ENCODE assay signal across 9 cellular contexts in genomic region chr12:108833355-108833733, GRCh38. TPM values are rescaled to one million over a fixed set of nuclear protein-coding genes. Genes with fewer than 3 reads are reported as not detected.
DNase-seq lines count a peak whose midpoint lies in the region; ATAC-seq and TF ChIP-seq lines count a peak whose summit lies in the region.
"Had no signal": no experiment of that assay in that cellular context is flagged by ENCODE, and none has a peak within 500 bp of the region (broad histone marks: within the 10 kb centered on the region; RNA-seq: fewer than 3 reads in every experiment).

No MANE protein-coding gene starts in this region.

- H3K9me3 ChIP-seq in adrenal gland (replicated peaks in 1 of 3) = no peaks in the 10 kb centered on the region
- H3K9me3 ChIP-seq in left ventricle myocardium inferior (replicated peaks) = no peaks in the 10 kb centered on the region

- H3K4me3 ChIP-seq in adrenal gland (no peak overlapping the region), left ventricle myocardium inferior (peak overlapping the region; percentile 49), skeletal muscle cell (ENCODE audit: low read depth, low read length) (peak overlapping the region; percentile 4)

- DNase-seq in GM04503 (ENCODE audit: low read depth) (peak; percentile 90), adrenal gland (peak in 1 of 7 donors; percentile 27), left ventricle myocardium inferior (peak; percentile 44), skeletal muscle cell (ENCODE audit: low read depth) (no peak), NCI-H1048 (lab: John Stamatoyannopoulos, UW) (no peak), KG1 (lab: John Stamatoyannopoulos, UW) (no peak), GM19238 (ENCODE audit: insufficient read length, low spot score) (no peak)
- DNase-seq: activated CD4-positive, CD25-positive, alpha-beta regulatory T cell treated with anti-CD3 and anti-CD28 coated beads, Interleukin-2, amount 50 U/mL, for 72 hours had no signal

- H3K27ac ChIP-seq in adrenal gland (peak overlapping the region; percentile 10 to 82 (median 48)), left ventricle myocardium inferior (replicated peaks) (peak overlapping the region; percentile 94)

- H3K4me1 ChIP-seq in adrenal gland (replicated peaks in 1 of 2) (peaks cover 11 to 54% of the 10 kb centered on the region in 2 donors), left ventricle myocardium inferior (peaks cover 96% of the 10 kb centered on the region)

- 61 to 68% (median 63%) methylated on average over 9 of the region's 9 CpGs for WGBS in adrenal gland, 4 donors

- TF ChIP-seq POLR2A in adrenal gland (IDR thresholded peaks at IDR 0.05) = no peak

- TF ChIP-seq CTCF in adrenal gland (IDR thresholded peaks at IDR 0.05) = no peak
- no peak for TF ChIP-seq CTCF in left ventricle myocardium inferior (IDR thresholded peaks at IDR 0.05; ENCODE audit: borderline replicate concordance)

- intact Hi-C loops in adrenal gland (cut with DNase I) = no loop called here
- intact Hi-C loops in left ventricle myocardium inferior (cut with micrococcal nuclease) = no loop called here

- ATAC-seq in GM19023 (IDR thresholded peaks at IDR 0.05; ENCODE audit: unreplicated experiment) = no peak

- H3K27me3 ChIP-seq in adrenal gland (no peaks in the 10 kb centered on the region), left ventricle myocardium inferior (ENCODE audit: low read depth) (no peaks in the 10 kb centered on the region)

- H3K36me3 ChIP-seq in adrenal gland (replicated peaks in 1 of 2) (peaks cover 0 to 34% of the 10 kb centered on the region in 2 donors), left ventricle myocardium inferior (peaks cover 29% of the 10 kb centered on the region)

RNA-seq across cellular contexts. Expression of gene SSH1, which starts 24.0 kb away (rescaled TPM):
- total RNA-seq in adrenal gland (10 to 100 TPM; 12.8 to 40.1 (median 24.9) TPM), left ventricle myocardium inferior (30.1 TPM)
- 1 to 10 TPM; 5.3 to 9.4 (median 7.8) TPM for polyA plus RNA-seq in adrenal gland

RNA-seq across cellular contexts. Expression of gene DAO, which starts 46.5 kb away (rescaled TPM):
- not detected for total RNA-seq in adrenal gland
- not detected for polyA plus RNA-seq in adrenal gland
- total RNA-seq in left ventricle myocardium inferior = not detected

Comparison
In these comparisons a context has a peak if more than half of its experiments do, and no peak if none do; other contexts are left out.
1. DNase-seq: peak in GM04503 (single experiment) and left ventricle myocardium inferior (single experiment); none in skeletal muscle cell (single experiment), NCI-H1048 (single experiment), KG1 (single experiment) and GM19238 (single experiment).
2. H3K4me3 ChIP-seq: peak in left ventricle myocardium inferior (single experiment) and skeletal muscle cell (single experiment); none in adrenal gland (0 of 4).